ENCODE assay signal across 17 cellular contexts in the genomic region with DNA sequence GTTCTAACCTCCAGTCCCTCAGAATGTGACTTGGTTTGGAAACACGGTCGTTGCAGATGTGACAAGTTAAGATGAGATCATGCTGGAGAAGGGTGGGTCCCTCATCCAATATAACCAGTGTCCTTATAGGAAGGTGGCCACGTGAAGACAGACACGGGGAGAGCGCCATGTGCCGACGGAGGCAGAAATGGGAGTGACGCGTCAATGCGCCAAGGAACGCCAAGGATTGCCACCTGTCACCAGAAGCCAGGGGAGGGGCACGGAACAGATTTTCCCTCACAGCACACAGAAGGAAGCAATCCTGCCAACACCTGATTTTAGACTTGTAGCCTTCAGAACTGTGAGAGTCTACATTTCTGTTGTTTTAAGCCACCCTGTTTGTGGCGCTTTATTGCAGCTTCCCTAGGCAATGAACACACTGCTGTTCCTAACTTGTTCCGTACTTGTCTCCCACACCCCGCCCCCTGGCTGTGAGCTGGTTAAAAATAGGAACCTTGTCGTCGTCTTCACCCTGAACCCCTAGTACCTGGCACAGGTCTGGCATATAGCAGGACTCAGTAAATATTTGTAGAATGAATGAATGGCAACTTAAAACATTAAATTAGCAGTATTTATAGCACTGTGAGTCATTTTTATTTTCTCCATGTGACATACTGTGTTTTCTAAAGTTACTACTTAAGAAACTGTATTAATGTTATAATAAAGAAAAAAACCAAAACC.
DNase-seq lines count a peak whose midpoint lies in the region; ATAC-seq lines count a peak whose summit lies in the region.
"Had no signal": no experiment of that assay in that cellular context is flagged by ENCODE, and none has a peak within 500 bp of the region (broad histone marks: within the 10 kb centered on the region; RNA-seq: fewer than 3 reads in every experiment).

No MANE protein-coding gene starts in this region.

- H4K20me1 ChIP-seq in BLaER1, result peaks cover 100% of the 10 kb centered on the region

- H3K9ac ChIP-seq in BLaER1 (no peak overlapping the region), mucosa of rectum (ENCODE audit: low read depth in 1 of 2, low read length in 2 of 2) (peak overlapping the region; percentile 5 to 33)

- peak overlapping the region; percentile 84; the same call in 1 of the 2 replicates for H3K4me2 ChIP-seq in BLaER1

- H3K9me3 ChIP-seq in BLaER1 (no peaks in the 10 kb centered on the region), mucosa of rectum (ENCODE audit: control insufficient read depth in 2 of 2, low read length in 2 of 2) (no peaks in the 10 kb centered on the region)
- H3K9me3 ChIP-seq: adrenal gland had no signal

- no peaks in the 10 kb centered on the region for H3K27me3 ChIP-seq in BLaER1
- H3K27me3 ChIP-seq in mucosa of rectum (ENCODE audit: control insufficient read depth in 2 of 2, insufficient read depth in 2 of 2, low read length in 2 of 2), result no peaks in the 10 kb centered on the region
- H3K27me3 ChIP-seq: adrenal gland had no signal

- DNase-seq in NCI-H2029 (lab: John Stamatoyannopoulos, UW), result peak; percentile 100
- peak; percentile 94 for DNase-seq in cerebellar cortex (ENCODE audit: low spot score)
- DNase-seq: activated CD8-positive, alpha-beta T cell treated with anti-CD3 and anti-CD28 coated beads for 36 hours; adrenal gland; dermis blood vessel endothelial cell; hippocampal formation; naive B cell; NCI-H1092 treated with DMSO at 0.1 percent for 48 hours; NCI-H226 had no signal

- H3K27ac ChIP-seq in BLaER1 (no peak overlapping the region), mucosa of rectum (ENCODE audit: low read depth in 2 of 2, low read length in 2 of 2) (peak overlapping the region; percentile 70 to 71)
- H3K27ac ChIP-seq: adrenal gland had no signal

- H3K36me3 ChIP-seq in BLaER1 (peaks cover 22% of the 10 kb centered on the region; the same call in 1 of the 2 replicates), mucosa of rectum (ENCODE audit: control insufficient read depth in 2 of 2, insufficient read depth in 2 of 2, low read length in 2 of 2) (no peaks in the 10 kb centered on the region)
- H3K36me3 ChIP-seq: adrenal gland had no signal

- H3K4me1 ChIP-seq in BLaER1, result peaks cover 70% of the 10 kb centered on the region
- H3K4me1 ChIP-seq in mucosa of rectum (ENCODE audit: control insufficient read depth in 2 of 2, insufficient read depth in 2 of 2, low read length in 2 of 2), result peaks cover 25 to 36% of the 10 kb centered on the region in 2 donors
- H3K4me1 ChIP-seq: adrenal gland had no signal

- ATAC-seq in GM21528 (IDR thresholded peaks at IDR 0.05; ENCODE audit: low FRiP score, unreplicated experiment), result no peak
- no peak for ATAC-seq in HG02759 (IDR thresholded peaks at IDR 0.05; ENCODE audit: unreplicated experiment)
- no peak for ATAC-seq in GM19467 (IDR thresholded peaks at IDR 0.05; ENCODE audit: unreplicated experiment)
- ATAC-seq in HG03520 (IDR thresholded peaks at IDR 0.05; ENCODE audit: unreplicated experiment), result no peak
- ATAC-seq: activated CD8-positive, alpha-beta T cell treated with anti-CD3 and anti-CD28 coated beads for 36 hours; left lobe of liver; SK-N-SH treated with all-trans-retinoic acid at 6 μM for 48 hours had no signal

- no peak overlapping the region for H3K4me3 ChIP-seq in BLaER1
- H3K4me3 ChIP-seq in mucosa of rectum (ENCODE audit: low read length in 2 of 2), result peak overlapping the region; percentile 20 to 33
- H3K4me3 ChIP-seq: adrenal gland had no signal
